8 cellular contexts compared by ENCODE assay signal in the genomic region with DNA sequence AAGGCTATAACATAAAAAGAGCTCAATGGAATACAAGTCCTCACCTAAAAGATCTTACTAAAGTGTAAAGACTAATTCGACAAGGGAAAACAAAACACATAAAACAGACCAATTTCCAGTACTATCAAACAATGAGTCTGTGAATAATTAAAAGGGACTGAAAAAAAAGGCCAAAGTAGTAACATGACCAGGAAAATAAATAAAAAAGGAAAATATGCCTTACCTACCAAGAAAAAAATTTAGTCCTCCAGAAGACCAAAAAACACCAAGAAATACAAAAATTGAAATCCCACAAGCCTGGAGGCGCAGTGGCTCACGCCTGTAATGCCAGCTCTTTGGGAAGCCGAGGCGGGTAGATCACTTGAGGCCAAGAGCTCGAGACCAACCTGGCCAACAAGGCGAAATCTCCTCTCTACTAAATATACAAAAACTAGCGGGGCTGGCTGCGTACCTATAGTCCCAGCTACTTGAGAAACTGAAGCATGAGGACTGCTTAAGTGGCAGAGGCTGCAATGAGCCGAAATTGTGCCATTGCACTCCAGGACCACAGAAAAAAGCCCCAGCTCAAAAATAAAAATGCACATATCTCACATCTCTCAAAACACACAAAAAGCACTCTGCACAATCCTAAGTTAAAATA.
A peak's percentile ranks its signal among the peaks of the same experiment; 100 is the strongest.
DNase-seq lines count a peak whose midpoint lies in the region; ATAC-seq, FAIRE-seq and TF ChIP-seq lines count a peak whose summit lies in the region.

No MANE protein-coding gene starts in this region.

- H3K4me3 ChIP-seq in LNCaP clone FGC (ENCODE audit: low read depth, low read length) (peak overlapping the region; percentile 60), HepG2 (replicated peaks in 1 of 3; ENCODE audit: insufficient read depth in 1 of 3, low read depth in 2 of 3, low read length in 3 of 3) (peak overlapping the region in 2 of 3 experiments; percentile 13 to 71; a peak in 1 of 6 replicates)

- no peak for TF ChIP-seq RAD21 in HepG2 (CRISPR knock-in tag; IDR thresholded peaks at IDR 0.05)

- TF ChIP-seq EP300 in HepG2 (IDR thresholded peaks at IDR 0.05; ENCODE audit: low read depth in 2 of 2, low read length in 2 of 2): no peak
- TF ChIP-seq EP300 in HepG2 (CRISPR knock-in tag; IDR thresholded peaks at IDR 0.05; ENCODE audit: borderline replicate concordance): no peak

- in situ Hi-C loops in HepG2 (cut with HindIII; ENCODE audit: extremely low pct_ligation_motif_present, low pct_unique_long_range_greater_than_20kb): no loop called here

- peak; percentile 54 for FAIRE-seq in HepG2 (lab: Jason Lieb, UNC)

- no peaks in the 10 kb centered on the region for H3K36me3 ChIP-seq in HepG2 (replicated peaks in 1 of 2; ENCODE audit: control insufficient read depth in 1 of 2, insufficient read depth in 2 of 2, low read length in 2 of 2)

- WGBS in HepG2 (ENCODE audit: low lambda C conversion rate): 22% methylated on average over 10 of the region's 10 CpGs

- peak overlapping the region; percentile 97 for H3K4me2 ChIP-seq in HepG2 (ENCODE audit: low read depth, low read length)

- no peaks in the 10 kb centered on the region for H3K27me3 ChIP-seq in HepG2 (ENCODE audit: control insufficient read depth in 1 of 2, insufficient read depth in 2 of 2, low read length in 2 of 2)

- H3K4me1 ChIP-seq in HepG2 (ENCODE audit: insufficient read depth, low read length): peaks cover 18% of the 10 kb centered on the region

- H3K27ac Mint-ChIP-seq in activated naive CD4-positive, alpha-beta T cell treated with anti-CD3 and anti-CD28 coated beads, Interleukin-2, amount 50 U/mL, for 72 hours: no peak overlapping the region

- peaks cover 4% of the 10 kb centered on the region in 2 donors for H3K9me3 Mint-ChIP-seq in activated naive CD4-positive, alpha-beta T cell treated with anti-CD3 and anti-CD28 coated beads, Interleukin-2, amount 50 U/mL, for 72 hours

- peak overlapping the region; percentile 96 for H3K27ac ChIP-seq in HepG2 (ENCODE audit: extremely low read length, insufficient read depth, low read length)

- TSS peak; percentile 99 for BruUV-seq in HepG2 (replicated peaks; lab: Mats Ljungman, UMichigan)

- ATAC-seq in GM19463 (IDR thresholded peaks at IDR 0.05; ENCODE audit: unreplicated experiment): peak; percentile 51
- ATAC-seq in activated naive CD4-positive, alpha-beta T cell treated with anti-CD3 and anti-CD28 coated beads, Interleukin-2, amount 50 U/mL, for 72 hours: peak in 1 of 2 donors; percentile 75
- ATAC-seq in HepG2: no peak
- ATAC-seq in GM21423 (IDR thresholded peaks at IDR 0.05; ENCODE audit: unreplicated experiment): no peak
- no peak for ATAC-seq in esophagus mucosa

- H2AFZ ChIP-seq in HepG2 (ENCODE audit: low read length): no peak overlapping the region

- H3K9me3 ChIP-seq in HepG2 (ENCODE audit: low read length): no peaks in the 10 kb centered on the region

- TF ChIP-seq POLR2A in HepG2 (IDR thresholded peaks at IDR 0.05; ENCODE audit: insufficient read depth in 1 of 2, low read depth in 2 of 2, low read length in 2 of 2): no peak

- no peaks in the 10 kb centered on the region for H3K36me3 Mint-ChIP-seq in activated naive CD4-positive, alpha-beta T cell treated with anti-CD3 and anti-CD28 coated beads, Interleukin-2, amount 50 U/mL, for 72 hours

- DNase-seq in LNCaP clone FGC (ENCODE audit: low read depth) (no peak), HepG2 (ENCODE audit: low spot score) (no peak), SK-N-DZ (ENCODE audit: low spot score) (no peak)
- DNase-seq in activated naive CD4-positive, alpha-beta T cell treated with anti-CD3 and anti-CD28 coated beads, Interleukin-2, amount 50 U/mL, for 72 hours (ENCODE audit: low spot score in 2 of 2): peak; percentile 59 to 60
- peak; percentile 13 to 38 for DNase-seq in stimulated activated CD8-positive, alpha-beta memory T cell treated with anti-CD3 and anti-CD28 coated beads, Interleukin-7, amount 100 ng/mL, for 48 hours (ENCODE audit: extremely low read depth in 1 of 2, low read depth in 1 of 2)

- H3K79me2 ChIP-seq in HepG2 (ENCODE audit: insufficient read depth, low read length): no peaks in the 10 kb centered on the region

- CTCF ChIA-PET in HepG2 (lab: Yijun Ruan, JAX; ENCODE audit: low intra/inter-chr PET ratio, low total read pairs): interaction anchor here (1.2 kb wide), 1 partner anchor 43 kb away, joined by 6 read pairs; no protein-coding TSS in a partner anchor

- intact Hi-C loops in HepG2 (cut with micrococcal nuclease; ENCODE audit: unreplicated experiment): loop anchor here (1.0 kb wide), 1 partner anchor 113 kb away; no protein-coding TSS in a partner anchor

- POLR2A ChIA-PET in HepG2 (lab: Yijun Ruan, JAX): interaction anchor here (0.6 to 2.6 kb wide), 48 partner anchors 10 to 1717 kb away, joined by 3 to 154 read pairs (median 6); partner anchors contain the start of genes DYNLL2, MTMR4, PRR11 and PTRH2

- H3K9ac ChIP-seq in HepG2 (ENCODE audit: insufficient read depth, low read depth, low read length): peak overlapping the region; percentile 90; the same call in 1 of the 2 replicates

- H4K20me1 ChIP-seq in HepG2 (ENCODE audit: insufficient read depth, low read length): no peaks in the 10 kb centered on the region

- TF ChIP-seq CTCF in LNCaP clone FGC (IDR thresholded peaks at IDR 0.05; ENCODE audit: control insufficient read depth, extremely low read depth, insufficient read depth): no peak
- no peak for TF ChIP-seq CTCF in HepG2 (CRISPR knock-in tag; IDR thresholded peaks at IDR 0.05)

TF ChIP-seq in HepG2, 621 proteins besides CTCF, POLR2A, EP300 and RAD21 (continues in another document):
- no peak for TF ChIP-seq ZNF275 (CRISPR knock-in tag; IDR thresholded peaks at IDR 0.05; ENCODE audit: borderline replicate concordance)
- TF ChIP-seq ZNF788 (CRISPR knock-in tag; IDR thresholded peaks at IDR 0.05; ENCODE audit: borderline replicate concordance): 0 out of 2 replicates have a peak, but pooled peaks have one; percentile 11
- no peak for TF ChIP-seq MZF1 (CRISPR knock-in tag; IDR thresholded peaks at IDR 0.05; ENCODE audit: borderline replicate concordance)
- 0 out of 2 replicates have a peak, but pooled peaks have one; percentile 12 for TF ChIP-seq NAIF1 (CRISPR knock-in tag; IDR thresholded peaks at IDR 0.05; ENCODE audit: borderline replicate concordance)
- peak; percentile 9; the same call in 1 of the 2 replicates for TF ChIP-seq ZNF20 (CRISPR knock-in tag; IDR thresholded peaks at IDR 0.05)
- TF ChIP-seq POGZ (CRISPR knock-in tag; IDR thresholded peaks at IDR 0.05): no peak
- TF ChIP-seq, protein P1, sequence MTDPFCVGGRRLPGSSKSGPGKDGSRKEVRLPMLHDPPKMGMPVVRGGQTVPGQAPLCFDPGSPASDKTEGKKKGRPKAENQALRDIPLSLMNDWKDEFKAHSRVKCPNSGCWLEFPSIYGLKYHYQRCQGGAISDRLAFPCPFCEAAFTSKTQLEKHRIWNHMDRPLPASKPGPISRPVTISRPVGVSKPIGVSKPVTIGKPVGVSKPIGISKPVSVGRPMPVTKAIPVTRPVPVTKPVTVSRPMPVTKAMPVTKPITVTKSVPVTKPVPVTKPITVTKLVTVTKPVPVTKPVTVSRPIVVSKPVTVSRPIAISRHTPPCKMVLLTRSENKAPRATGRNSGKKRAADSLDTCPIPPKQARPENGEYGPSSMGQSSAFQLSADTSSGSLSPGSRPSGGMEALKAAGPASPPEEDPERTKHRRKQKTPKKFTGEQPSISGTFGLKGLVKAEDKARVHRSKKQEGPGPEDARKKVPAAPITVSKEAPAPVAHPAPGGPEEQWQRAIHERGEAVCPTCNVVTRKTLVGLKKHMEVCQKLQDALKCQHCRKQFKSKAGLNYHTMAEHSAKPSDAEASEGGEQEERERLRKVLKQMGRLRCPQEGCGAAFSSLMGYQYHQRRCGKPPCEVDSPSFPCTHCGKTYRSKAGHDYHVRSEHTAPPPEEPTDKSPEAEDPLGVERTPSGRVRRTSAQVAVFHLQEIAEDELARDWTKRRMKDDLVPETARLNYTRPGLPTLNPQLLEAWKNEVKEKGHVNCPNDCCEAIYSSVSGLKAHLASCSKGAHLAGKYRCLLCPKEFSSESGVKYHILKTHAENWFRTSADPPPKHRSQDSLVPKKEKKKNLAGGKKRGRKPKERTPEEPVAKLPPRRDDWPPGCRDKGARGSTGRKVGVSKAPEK (CRISPR knock-in tag; IDR thresholded peaks at IDR 0.05; ENCODE audit: borderline replicate concordance): 0 out of 2 replicates have a peak, but pooled peaks have one; percentile 5
- TF ChIP-seq, protein P2, sequence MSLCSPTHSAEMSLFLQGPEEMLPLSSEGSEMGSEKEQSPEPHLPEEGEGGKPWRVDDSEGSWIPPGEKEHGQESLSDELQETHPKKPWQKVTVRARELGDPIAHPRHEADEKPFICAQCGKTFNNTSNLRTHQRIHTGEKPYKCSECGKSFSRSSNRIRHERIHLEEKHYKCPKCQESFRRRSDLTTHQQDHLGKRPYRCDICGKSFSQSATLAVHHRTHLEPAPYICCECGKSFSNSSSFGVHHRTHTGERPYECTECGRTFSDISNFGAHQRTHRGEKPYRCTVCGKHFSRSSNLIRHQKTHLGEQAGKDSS (CRISPR knock-in tag; IDR thresholded peaks at IDR 0.05; ENCODE audit: borderline replicate concordance, low read depth): 0 out of 2 replicates have a peak, but pooled peaks have one; percentile 14
- TF ChIP-seq ZNF296 (CRISPR knock-in tag; conservative IDR thresholded peaks at IDR 0.05): no peak
- TF ChIP-seq E2F1 (CRISPR knock-in tag; IDR thresholded peaks at IDR 0.05): 0 out of 2 replicates have a peak, but pooled peaks have one; percentile 37
- no peak for TF ChIP-seq ZNF468 (CRISPR knock-in tag; IDR thresholded peaks at IDR 0.05)

Comparison
In these comparisons a context has a peak if more than half of its experiments do, and no peak if none do; other contexts are left out.
1. DNase-seq: peak in activated naive CD4-positive, alpha-beta T cell treated with anti-CD3 and anti-CD28 coated beads, Interleukin-2, amount 50 U/mL, for 72 hours (2 of 2) and stimulated activated CD8-positive, alpha-beta memory T cell treated with anti-CD3 and anti-CD28 coated beads, Interleukin-7, amount 100 ng/mL, for 48 hours (2 of 2); none in LNCaP clone FGC (single experiment), HepG2 (single experiment) and SK-N-DZ (single experiment).